ENCODE assay signal across 14 cellular contexts in the genomic region with DNA sequence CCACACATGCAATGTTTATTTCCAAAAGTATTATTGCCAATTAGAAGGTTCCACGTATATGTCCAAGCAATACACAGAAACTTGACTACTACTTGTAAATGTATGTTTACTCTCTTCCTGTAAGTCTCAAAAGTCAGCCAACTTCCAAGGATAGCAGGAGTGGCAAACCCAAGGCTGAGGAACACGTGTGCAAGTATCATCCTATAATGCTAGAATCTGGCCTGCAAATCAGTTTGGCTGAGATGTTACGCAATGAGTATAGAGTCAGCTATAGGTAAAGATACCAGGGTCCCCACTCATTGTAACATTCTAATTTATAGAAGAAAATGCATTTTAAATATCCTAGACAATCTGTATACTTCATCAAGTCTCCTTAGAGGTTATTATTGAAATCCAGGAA. TPM values are rescaled to one million over a fixed set of nuclear protein-coding genes. Genes with fewer than 3 reads are reported as not detected.
DNase-seq lines count a peak whose midpoint lies in the region; ATAC-seq, FAIRE-seq and TF ChIP-seq lines count a peak whose summit lies in the region.
"Had no signal": no experiment of that assay in that cellular context is flagged by ENCODE, and none has a peak within 500 bp of the region (broad histone marks: within the 10 kb centered on the region; RNA-seq: fewer than 3 reads in every experiment).

No MANE protein-coding gene starts in this region.

- TF ChIP-seq RAD21 in HepG2 (CRISPR knock-in tag; IDR thresholded peaks at IDR 0.05): no peak
- TF ChIP-seq RAD21 in H1 (IDR thresholded peaks at IDR 0.05 in 1 of 2, conservative IDR thresholded peaks at IDR 0.05 in 1 of 2; ENCODE audit: low read depth in 2 of 2, low read length in 2 of 2): no peak

- no peak overlapping the region for H2BK15ac ChIP-seq in H1 (ENCODE audit: low read length)

- WGBS in HepG2 (ENCODE audit: low lambda C conversion rate): 51% methylated on average over 3 of the region's 3 CpGs
- 77% methylated on average over 3 of the region's 3 CpGs for WGBS in right lobe of liver (ENCODE audit: insufficient coverage, low coverage, low lambda C conversion rate, missing lambda C conversion rate)
- WGBS in H1 (ENCODE audit: extremely low coverage in 1 of 2, insufficient coverage in 1 of 2, insufficient read length in 1 of 2, insufficient replicate concordance in 2 of 2, low coverage in 1 of 2, low lambda C conversion rate in 2 of 2, missing lambda C conversion rate in 1 of 2), 2 experiments: 93% methylated on average over 3 of the region's 3 CpGs; no CpG with 5 or more reads in 1 of the 2 experiments

- H2BK12ac ChIP-seq in H1 (ENCODE audit: low read depth, low read length): no peak overlapping the region

- no peak overlapping the region for H3K23ac ChIP-seq in H1 (ENCODE audit: insufficient read length)

- no TSS peak for BruUV-seq in HepG2 (replicated peaks; lab: Mats Ljungman, UMichigan)

- ATAC-seq in HepG2 (no peak), right lobe of liver (no peak), GM18858 (IDR thresholded peaks at IDR 0.05; ENCODE audit: unreplicated experiment) (no peak)
- ATAC-seq: GM12878, GM23338 had no signal

- H2AK5ac ChIP-seq in H1 (ENCODE audit: low read depth, low read length): no peak overlapping the region

- no peak overlapping the region for H3K18ac ChIP-seq in H1 (ENCODE audit: extremely low read depth, low read length)

- H3K4me1 ChIP-seq in HepG2 (ENCODE audit: insufficient read depth, low read length): peaks cover 9% of the 10 kb centered on the region; the same call in 1 of the 2 replicates
- no peaks in the 10 kb centered on the region for H3K4me1 ChIP-seq in right lobe of liver
- H3K4me1 ChIP-seq in H1 (replicated peaks in 1 of 4; ENCODE audit: control insufficient read depth in 3 of 4, insufficient read depth in 4 of 4, low read length in 3 of 4): no peaks in the 10 kb centered on the region; a peak in 2 of 7 replicates

- H3K4me3 ChIP-seq in HepG2 (replicated peaks in 1 of 3; ENCODE audit: insufficient read depth in 1 of 3, low read depth in 2 of 3, low read length in 3 of 3) (no peak overlapping the region), right lobe of liver (no peak overlapping the region), LNCaP clone FGC (ENCODE audit: low read depth, low read length) (no peak overlapping the region; the same call in 1 of the 2 replicates), H1 (ENCODE audit: extremely low read depth in 1 of 4, insufficient read depth in 2 of 4, low read depth in 3 of 4, low read length in 4 of 4) (no peak overlapping the region)
- H3K4me3 ChIP-seq: GM12878, GM23338 had no signal

- H4K8ac ChIP-seq in H1 (ENCODE audit: extremely low read depth, insufficient read depth, low read length): no peak overlapping the region; the same call in 1 of the 2 replicates

- H3K79me2 ChIP-seq in HepG2 (ENCODE audit: insufficient read depth, low read length) (no peaks in the 10 kb centered on the region), H1 (ENCODE audit: control insufficient read depth in 1 of 2, insufficient read depth in 2 of 2, low read length in 2 of 2) (no peaks in the 10 kb centered on the region; a peak in 1 of 4 replicates)

- CTCF ChIA-PET in HepG2 (lab: Yijun Ruan, JAX; ENCODE audit: low intra/inter-chr PET ratio, low total read pairs) (no interaction called here), H1 (lab: Charles Lee; ENCODE audit: partially characterized antibody) (no interaction called here)

- DNase-seq in HepG2 (ENCODE audit: low spot score) (no peak), right lobe of liver (no peak), LNCaP clone FGC (ENCODE audit: low read depth) (peak; percentile 95), H1 (ENCODE audit: low read depth in 1 of 2, low spot score in 2 of 2) (no peak), SKM-1 treated with dmso at 0.1 percent for 144 hours (lab: John Stamatoyannopoulos, UW; ENCODE audit: unreplicated experiment) (no peak), posterior vena cava (ENCODE audit: low spot score) (no peak)
- DNase-seq: DMS79, H9, KBM-7 had no signal

- no peak overlapping the region for H3K14ac ChIP-seq in H1 (ENCODE audit: insufficient read length)

- H4K20me1 ChIP-seq in HepG2 (ENCODE audit: insufficient read depth, low read length): peaks cover 37% of the 10 kb centered on the region
- no peaks in the 10 kb centered on the region for H4K20me1 ChIP-seq in H1 (replicated peaks in 1 of 2; ENCODE audit: control insufficient read depth in 1 of 2, insufficient read depth in 2 of 2, low read length in 2 of 2)

- no peaks in the 10 kb centered on the region for H3K36me3 ChIP-seq in HepG2 (replicated peaks in 1 of 2; ENCODE audit: control insufficient read depth in 1 of 2, insufficient read depth in 2 of 2, low read length in 2 of 2)
- no peaks in the 10 kb centered on the region for H3K36me3 ChIP-seq in right lobe of liver
- no peaks in the 10 kb centered on the region for H3K36me3 ChIP-seq in H1 (ENCODE audit: control insufficient read depth in 2 of 4, insufficient read depth in 4 of 4, low read length in 3 of 4)

- H3K56ac ChIP-seq in H1 (replicated peaks; ENCODE audit: insufficient read length, low read depth, low read length): no peak overlapping the region

- in situ Hi-C loops in HepG2 (cut with HindIII; ENCODE audit: extremely low pct_ligation_motif_present, low pct_unique_long_range_greater_than_20kb): no loop called here

- H3K27ac ChIP-seq in HepG2 (ENCODE audit: extremely low read length, insufficient read depth, low read length) (no peak overlapping the region), right lobe of liver (no peak overlapping the region), H1 (ENCODE audit: low read depth, low read length) (no peak overlapping the region)

- TF ChIP-seq CTCF in HepG2 (CRISPR knock-in tag; IDR thresholded peaks at IDR 0.05) (no peak), right lobe of liver (IDR thresholded peaks at IDR 0.05) (no peak), LNCaP clone FGC (IDR thresholded peaks at IDR 0.05; ENCODE audit: control insufficient read depth, extremely low read depth, insufficient read depth) (no peak), H1 (IDR thresholded peaks at IDR 0.05; ENCODE audit: control extremely low read depth in 1 of 3, insufficient read depth in 1 of 3, low read depth in 1 of 3, low read length in 3 of 3) (no peak)

- no peak overlapping the region for H2BK5ac ChIP-seq in H1 (ENCODE audit: low read depth, low read length)

- H3K79me1 ChIP-seq in H1 (ENCODE audit: low read depth, low read length): no peaks in the 10 kb centered on the region

- no peak overlapping the region for H4K5ac ChIP-seq in H1 (ENCODE audit: insufficient read length, low read depth, low read length)

- no peak overlapping the region for H4K91ac ChIP-seq in H1 (replicated peaks; ENCODE audit: insufficient read length, low read length)

- TF ChIP-seq EP300 in HepG2 (IDR thresholded peaks at IDR 0.05; ENCODE audit: low read depth in 2 of 2, low read length in 2 of 2) (no peak), HepG2 (CRISPR knock-in tag; IDR thresholded peaks at IDR 0.05; ENCODE audit: borderline replicate concordance) (no peak), H1 (IDR thresholded peaks at IDR 0.05; ENCODE audit: borderline replicate concordance in 1 of 2, low read depth in 2 of 2, low read length in 2 of 2) (no peak)

- no peak overlapping the region for H2BK120ac ChIP-seq in H1 (replicated peaks; ENCODE audit: low read depth, low read length)

- H3K4ac ChIP-seq in H1 (replicated peaks; ENCODE audit: insufficient read length, low read depth, low read length): no peak overlapping the region

- H2AFZ ChIP-seq in HepG2 (ENCODE audit: low read length) (no peak overlapping the region), H1 (ENCODE audit: low read length) (no peak overlapping the region)
- H2AFZ ChIP-seq: GM23338 had no signal

- H3K23me2 ChIP-seq in H1 (ENCODE audit: low read depth, low read length): no peaks in the 10 kb centered on the region

- TF ChIP-seq POLR2A in HepG2 (IDR thresholded peaks at IDR 0.05; ENCODE audit: insufficient read depth in 1 of 2, low read depth in 2 of 2, low read length in 2 of 2) (no peak), right lobe of liver (IDR thresholded peaks at IDR 0.05) (no peak), H1 (IDR thresholded peaks at IDR 0.05; ENCODE audit: control extremely low read depth in 1 of 2, low read depth in 2 of 2, low read length in 2 of 2) (no peak)

- peaks cover 5 to 70% of the 10 kb centered on the region in 2 experiments for H3K27me3 ChIP-seq in HepG2 (ENCODE audit: control insufficient read depth in 1 of 2, insufficient read depth in 2 of 2, low read length in 2 of 2)
- H3K27me3 ChIP-seq in right lobe of liver: no peaks in the 10 kb centered on the region
- no peaks in the 10 kb centered on the region for H3K27me3 ChIP-seq in H1 (replicated peaks in 1 of 4; ENCODE audit: control insufficient read depth in 3 of 4, extremely low read depth in 1 of 4, insufficient read depth in 3 of 4, low read length in 3 of 4)

- H3K4me2 ChIP-seq in HepG2 (ENCODE audit: low read depth, low read length): no peak overlapping the region
- H3K4me2 ChIP-seq in H1 (ENCODE audit: insufficient read depth in 1 of 2, low read depth in 2 of 2, low read length in 2 of 2): no peak overlapping the region
- H3K4me2 ChIP-seq: GM23338 had no signal

- FAIRE-seq in HepG2 (lab: Jason Lieb, UNC) (no peak), H1 (lab: Jason Lieb, UNC) (no peak)
- FAIRE-seq: A204.1, GM12878, GM18507 had no signal

- H3K9ac ChIP-seq in HepG2 (ENCODE audit: insufficient read depth, low read depth, low read length) (no peak overlapping the region), H1 (replicated peaks in 1 of 4; ENCODE audit: extremely low read depth in 1 of 4, low read depth in 3 of 4, low read length in 3 of 4) (no peak overlapping the region)

- POLR2A ChIA-PET in HepG2 (lab: Yijun Ruan, JAX): no interaction called here
- POLR2A ChIA-PET in H1 (lab: Charles Lee; ENCODE audit: partially characterized antibody): no interaction called here

- intact Hi-C loops in HepG2 (cut with micrococcal nuclease; ENCODE audit: unreplicated experiment) (no loop called here), right lobe of liver (cut with DNase I) (no loop called here), posterior vena cava (cut with DNase I) (no loop called here)

- no peak overlapping the region for H2BK20ac ChIP-seq in H1 (ENCODE audit: low read length)

- H3K9me3 ChIP-seq in HepG2 (ENCODE audit: low read length) (no peaks in the 10 kb centered on the region), right lobe of liver (no peaks in the 10 kb centered on the region), H1 (ENCODE audit: insufficient read depth in 2 of 2, low read depth in 1 of 2, low read length in 1 of 2) (no peaks in the 10 kb centered on the region)

RNA-seq across cellular contexts. Expression of gene CYTH3, which starts 34.7 kb away (rescaled TPM):
- total RNA-seq in HepG2 (2016; rRNA removed; fragmentation: Illumina TruSeq; extraction: Trizol): 2.8 and 3.8 TPM in 2 replicates
- 1.0 and 1.1 TPM in 2 replicates for total RNA-seq in HepG2 (2016; cell fraction: cytosol; rRNA removed; fragmentation: Illumina TruSeq; extraction: Trizol; ENCODE audit: low read depth)
- total RNA-seq in HepG2 (2016; cell fraction: insoluble cytoplasmic fraction; rRNA removed; fragmentation: Illumina TruSeq; extraction: Trizol): 2.4 and 2.8 TPM in 2 replicates
- 1.7 and 2.4 TPM in 2 replicates for total RNA-seq in HepG2 (2016; cell fraction: membrane; rRNA removed; fragmentation: Illumina TruSeq; extraction: Trizol)
- total RNA-seq in HepG2 (2016; cell fraction: nucleus; rRNA removed; fragmentation: Illumina TruSeq; extraction: Trizol): 3.0 and 3.4 TPM in 2 replicates
- 3.1 and 4.6 TPM in 2 replicates for polyA plus RNA-seq in HepG2 (2011; rRNA removed)
- 2.6 and 4.2 TPM in 2 replicates for polyA plus RNA-seq in HepG2 (2011; cell fraction: cytosol; rRNA removed)
- polyA plus RNA-seq in HepG2 (2011; cell fraction: nucleus; rRNA removed): 8.7 and 13.2 TPM in 2 replicates
- polyA plus RNA-seq in HepG2 (2012): 1.8 and 2.2 TPM in 2 replicates
- 0.34 and 0.46 TPM in 2 replicates for polyA plus RNA-seq in HepG2 (2016; cell fraction: cytosol; fragmentation: Illumina TruSeq; extraction: Trizol; ENCODE audit: low read depth)
- 2.3 and 2.5 TPM in 2 replicates for polyA plus RNA-seq in HepG2 (2016; cell fraction: insoluble cytoplasmic fraction; fragmentation: Illumina TruSeq; extraction: Trizol; ENCODE audit: low read depth)
- polyA plus RNA-seq in HepG2 (2016; cell fraction: membrane; fragmentation: Illumina TruSeq; extraction: Trizol; ENCODE audit: low read depth): 1.4 and 1.8 TPM in 2 replicates
- polyA plus RNA-seq in HepG2 (2016; cell fraction: nucleus; fragmentation: Illumina TruSeq; extraction: Trizol; ENCODE audit: insufficient read depth, low read depth): 5.6 and 6.5 TPM in 2 replicates
- 5.8 and 17.9 TPM in 2 replicates for polyA minus RNA-seq in HepG2 (2011; rRNA and poly(A)+ RNA removed; ENCODE audit: low replicate concordance)
- polyA minus RNA-seq in HepG2 (2011; cell fraction: cytosol; rRNA and poly(A)+ RNA removed): 1.9 and 2.3 TPM in 2 replicates
- 2.4 and 3.0 TPM in 2 replicates for polyA minus RNA-seq in HepG2 (2011; cell fraction: nucleus; rRNA and poly(A)+ RNA removed)
- total RNA-seq in right lobe of liver: 1 to 10 TPM; 2.7 to 6.6 (median 4.1) TPM
- total RNA-seq in H1 (2021; fragmentation: NEBNext Ultra II Directional; extraction: Animal tissue kit (Norgen Biotek cat#: 25700)): 9.7 and 11.9 TPM in 2 replicates
- polyA plus RNA-seq in H1 (2011; rRNA removed): 10.3 and 15.4 TPM in 2 replicates
- polyA plus RNA-seq in H1 (2011; cell fraction: cytosol; rRNA removed): 9.3 TPM
- 24.2 TPM for polyA plus RNA-seq in H1 (2011; cell fraction: nucleus; rRNA removed)
- polyA plus RNA-seq in H1 (2012, experiment 1 of 2): 7.1 to 10.0 TPM (median 9.3 TPM) in 4 replicates
- polyA plus RNA-seq in H1 (2012, experiment 2 of 2): 3.8 TPM
- polyA plus RNA-seq in H1 (2013, experiment 1 of 2): 8.0 TPM
- polyA plus RNA-seq in H1 (2013, experiment 2 of 2): 9.2 TPM
- polyA minus RNA-seq in H1 (2011; rRNA and poly(A)+ RNA removed): 5.1 and 10.3 TPM in 2 replicates
- polyA minus RNA-seq in H1 (2011; cell fraction: cytosol; rRNA and poly(A)+ RNA removed): 9.4 TPM
- polyA minus RNA-seq in H1 (2011; cell fraction: nucleus; rRNA and poly(A)+ RNA removed): 11.6 TPM
- total RNA-seq in posterior vena cava: 10 to 100 TPM; 31.5 to 35.4 TPM

Comparison
In these comparisons a context has a peak if more than half of its experiments do, and no peak if none do; other contexts are left out.
1. Of the 41 proteins assayed by ChIP-seq in both HepG2 and H1: peak only in HepG2: none; only in H1: none; in both: CEBPB; in neither: 40.